Comparison of ENCODE assay signal across 8 cellular contexts in genomic region chr1:10210841-10211804, GRCh38. TPM values are rescaled to one million over a fixed set of nuclear protein-coding genes. Genes with fewer than 3 reads are reported as not detected.
DNase-seq lines count a peak whose midpoint lies in the region; ATAC-seq, FAIRE-seq and TF ChIP-seq lines count a peak whose summit lies in the region.

No MANE protein-coding gene starts in this region.

- TF ChIP-seq CTCF in A549 (IDR thresholded peaks at IDR 0.05) (no peak), PC-3 (conservative IDR thresholded peaks at IDR 0.05; ENCODE audit: low read depth, low read length) (no peak), adrenal gland (IDR thresholded peaks at IDR 0.05) (no peak), neutrophil (IDR thresholded peaks at IDR 0.05) (no peak)

- peaks cover 51% of the 10 kb centered on the region for H3K79me2 ChIP-seq in PC-3 (ENCODE audit: low read length)

- FAIRE-seq in A549 (lab: Jason Lieb, UNC), result no peak

- H3K4me2 ChIP-seq in A549 (peak overlapping the region; percentile 96), PC-3 (ENCODE audit: low read length) (peak overlapping the region; percentile 92)

- no peak for TF ChIP-seq RAD21 in A549 (conservative IDR thresholded peaks at IDR 0.05 in 1 of 2, IDR thresholded peaks at IDR 0.05 in 1 of 2)

- H3K36me3 ChIP-seq in PC-3 (ENCODE audit: low read depth, low read length) (no peaks in the 10 kb centered on the region), adrenal gland (replicated peaks in 1 of 2) (no peaks in the 10 kb centered on the region), neutrophil (no peaks in the 10 kb centered on the region)

- peak overlapping the region; percentile 98 for H3K4me3 ChIP-seq in A549
- peak overlapping the region; percentile 100 for H3K4me3 ChIP-seq in PC-3 (ENCODE audit: low read length)
- peak overlapping the region; percentile 57 to 93 (median 64) for H3K4me3 ChIP-seq in adrenal gland
- H3K4me3 ChIP-seq in neutrophil (ENCODE audit: low read depth in 1 of 2, low read length in 1 of 2), result peak overlapping the region; percentile 62 to 87

- ATAC-seq in A549, result peak; percentile 37 to 51
- ATAC-seq in GM18498 (IDR thresholded peaks at IDR 0.05; ENCODE audit: unreplicated experiment), result peak; percentile 15
- peak; percentile 17 for ATAC-seq in HG03354 (IDR thresholded peaks at IDR 0.05; ENCODE audit: poor library complexity, severe bottlenecking, unreplicated experiment)
- peak; percentile 31 for ATAC-seq in PC-3
- ATAC-seq in Right ventricle myocardium superior (ENCODE audit: poor library complexity), result peak; percentile 74

- CTCF ChIA-PET in A549 (lab: Yijun Ruan, JAX), result interaction anchor here (0.6 to 2.7 kb wide), 35 partner anchors 9 to 268 kb away, joined by 3 to 34 read pairs (median 4); partner anchors contain the start of genes CENPS, LZIC and NMNAT1
- CTCF ChIA-PET in PC-3 (lab: Charles Lee), result interaction anchor here (0.6 to 1.4 kb wide), 5 partner anchors 10 to 261 kb away, joined by 3 to 9 read pairs (median 3); no protein-coding TSS in a partner anchor

- peaks cover 17% of the 10 kb centered on the region; the same call in 2 of the 3 replicates for H3K4me1 ChIP-seq in A549
- H3K4me1 ChIP-seq in PC-3 (ENCODE audit: insufficient read depth, low read length), result peaks cover 18% of the 10 kb centered on the region
- H3K4me1 ChIP-seq in adrenal gland (replicated peaks in 1 of 2), result peaks cover 25 to 41% of the 10 kb centered on the region in 2 donors
- peaks cover 57 to 64% of the 10 kb centered on the region in 2 experiments for H3K4me1 ChIP-seq in neutrophil (ENCODE audit: control insufficient read depth in 1 of 2, insufficient read depth in 1 of 2, low read depth in 1 of 2, low read length in 1 of 2)

- H3K9me3 ChIP-seq in A549, result no peaks in the 10 kb centered on the region
- no peaks in the 10 kb centered on the region for H3K9me3 ChIP-seq in PC-3 (ENCODE audit: low read length)
- H3K9me3 ChIP-seq in adrenal gland (replicated peaks in 1 of 3), result no peaks in the 10 kb centered on the region
- H3K9me3 ChIP-seq in neutrophil, result no peaks in the 10 kb centered on the region

- no peaks in the 10 kb centered on the region for H3F3A ChIP-seq in PC-3 (ENCODE audit: low read length, unreplicated experiment)

- H3K9me2 ChIP-seq in PC-3 (replicated peaks; ENCODE audit: low read length), result no peaks in the 10 kb centered on the region

- peak; percentile 49 to 77 for DNase-seq in A549 (ENCODE audit: low read depth in 1 of 2, low spot score in 1 of 2)
- peak; percentile 90 for DNase-seq in PC-3
- DNase-seq in adrenal gland, result peak; percentile 96 to 100 (median 99)
- DNase-seq in Right ventricle myocardium superior, result peak; percentile 94
- DNase-seq in cortex of kidney (lab: John Stamatoyannopoulos, UW), result no peak

- H3K27ac ChIP-seq in A549 (peak overlapping the region; percentile 91 to 95), PC-3 (ENCODE audit: low read length) (peak overlapping the region; percentile 80), adrenal gland (peak overlapping the region; percentile 96 to 100 (median 99)), neutrophil (peak overlapping the region; percentile 97)

- POLR2A ChIA-PET in A549 (lab: Yijun Ruan, JAX), result interaction anchor here (0.6 to 0.9 kb wide), 4 partner anchors 15 to 42 kb away, joined by 3 to 5 read pairs (median 4); no protein-coding TSS in a partner anchor
- POLR2A ChIA-PET in PC-3 (lab: Charles Lee; ENCODE audit: unreplicated experiment), result no interaction called here

- intact Hi-C loops in PC-3 (cut with micrococcal nuclease), result loop anchor here (1.0 to 5.0 kb wide), 3 partner anchors 41 to 217 kb away; no protein-coding TSS in a partner anchor
- intact Hi-C loops in adrenal gland (cut with DNase I), result no loop called here
- intact Hi-C loops in Right ventricle myocardium superior (cut with DNase I), result loop anchor here (1.0 to 10.0 kb wide), 2 partner anchors 54 to 128 kb away; no protein-coding TSS in a partner anchor

- TF ChIP-seq POLR2A in A549 (IDR thresholded peaks at IDR 0.05; ENCODE audit: low read length) (no peak), adrenal gland (IDR thresholded peaks at IDR 0.05) (peak; percentile 43 to 87)

- WGBS in A549 (ENCODE audit: missing lambda C conversion rate), result 4% methylated on average over 14 of the region's 69 CpGs
- 1 to 2% (median 1%) methylated on average over 25 to 69 of the region's 69 CpGs for WGBS in adrenal gland, 4 donors

- H2AFZ ChIP-seq in PC-3 (ENCODE audit: low read length), result peak overlapping the region; percentile 76

- H4K20me1 ChIP-seq in PC-3 (ENCODE audit: low read length), result peaks cover 30% of the 10 kb centered on the region

- H3K27me3 ChIP-seq in PC-3 (ENCODE audit: low read length), result no peaks in the 10 kb centered on the region
- no peaks in the 10 kb centered on the region for H3K27me3 ChIP-seq in adrenal gland
- H3K27me3 ChIP-seq in neutrophil, result no peaks in the 10 kb centered on the region

- TSS peak; percentile 56 for BruUV-seq in PC-3 (replicated peaks; lab: Mats Ljungman, UMichigan)

- TF ChIP-seq EP300 in A549 (IDR thresholded peaks at IDR 0.05), result no peak

- H3K9ac ChIP-seq in PC-3 (ENCODE audit: low read length), result peak overlapping the region; percentile 92

TF ChIP-seq in A549, 52 proteins besides CTCF, POLR2A, EP300 and RAD21:
- TF ChIP-seq ZC3H11A (IDR thresholded peaks at IDR 0.05) (no peak), PBX3 (IDR thresholded peaks at IDR 0.05) (no peak), E2F6 (IDR thresholded peaks at IDR 0.05; ENCODE audit: borderline replicate concordance, low read depth) (peak; percentile 36; the same call in 1 of the 2 replicates), HOXB5 (CRISPR knock-in tag; IDR thresholded peaks at IDR 0.05) (no peak), PHF8 (IDR thresholded peaks at IDR 0.05; ENCODE audit: borderline replicate concordance, low read depth) (peak; percentile 33; the same call in 1 of the 2 replicates), EHF (CRISPR knock-in tag; IDR thresholded peaks at IDR 0.05) (no peak), FOSL2 (IDR thresholded peaks at IDR 0.05) (no peak), FOSL2 (CRISPR knock-in tag; IDR thresholded peaks at IDR 0.05) (0 out of 2 replicates have a peak, but pooled peaks have one; percentile 15)
TF ChIP-seq in A549: peak in this region for 3.

RNA-seq across cellular contexts. Expression of gene KIF1B, which starts 0.8 kb away (rescaled TPM):
- polyA plus RNA-seq in A549 (2011; rRNA removed), result 18.3 and 22.8 TPM in 2 replicates
- polyA plus RNA-seq in A549 (2012; cell fraction: cytosol; rRNA removed), result 5.0 and 6.8 TPM in 2 replicates
- 4.5 and 7.6 TPM in 2 replicates for polyA plus RNA-seq in A549 (2012; cell fraction: nucleus; rRNA removed)
- 9.3 to 10.9 TPM (median 9.8 TPM) in 3 replicates for polyA plus RNA-seq in A549 (2017; fragmentation: RNase III; extraction: RNeasy Plus Mini Kit Qiagen cat#74134 plus additional on column Dnase treatment)
- polyA minus RNA-seq in A549 (2011; rRNA and poly(A)+ RNA removed), result 25.4 and 27.4 TPM in 2 replicates
- total RNA-seq in PC-3 (2014; rRNA removed), result 21.4 and 24.2 TPM in 2 replicates
- total RNA-seq in adrenal gland, result 10 to 100 TPM; 34.1 to 66.3 (median 50.2) TPM
- 10 to 100 TPM; 12.9 to 35.8 (median 16.1) TPM for polyA plus RNA-seq in adrenal gland
- total RNA-seq in Right ventricle myocardium superior, result 66.8 TPM

Comparison
In these comparisons a context has a peak if more than half of its experiments do, and no peak if none do; other contexts are left out.
1. ATAC-seq: peak in every context shown above with its lines; median percentile 74 in Right ventricle myocardium superior; 44 in A549; 31 in PC-3; 17 in HG03354; 15 in GM18498.
2. intact Hi-C loops: an anchor here in PC-3 (1.0 to 5.0 kb wide) and Right ventricle myocardium superior (1.0 to 10.0 kb wide); none called in adrenal gland.